ENCODE assay signal across 8 cellular contexts in genomic region chr1:235648407-235648907, GRCh38. TPM values are rescaled to one million over a fixed set of nuclear protein-coding genes. Genes with fewer than 3 reads are reported as not detected.
DNase-seq lines count a peak whose midpoint lies in the region; ATAC-seq lines count a peak whose summit lies in the region.

No MANE protein-coding gene starts in this region.

- intact Hi-C loops in left ventricle myocardium superior (cut with micrococcal nuclease): no loop called here

- ATAC-seq in left ventricle myocardium superior: peak; percentile 43
- no peak for ATAC-seq in GM18861 (IDR thresholded peaks at IDR 0.05; ENCODE audit: unreplicated experiment)

- H3K4me3 ChIP-seq in SK-N-MC: peak overlapping the region; percentile 84
- H3K4me3 ChIP-seq in skeletal muscle satellite cell (ENCODE audit: low read length): peak overlapping the region; percentile 71

- peak overlapping the region; percentile 94 for H3K4me2 ChIP-seq in skeletal muscle satellite cell (ENCODE audit: low read length)

- H3K27ac ChIP-seq in SK-N-MC: no peak overlapping the region

- peaks cover 29% of the 10 kb centered on the region for H3K27me3 ChIP-seq in skeletal muscle satellite cell (ENCODE audit: control insufficient read depth, insufficient read depth, low read length)

- peaks cover 19% of the 10 kb centered on the region for H3K4me1 ChIP-seq in skeletal muscle satellite cell (ENCODE audit: control insufficient read depth, insufficient read depth, low read length)

- H3K9ac ChIP-seq in SK-N-MC (ENCODE audit: insufficient read length): no peak overlapping the region
- no peak overlapping the region for H3K9ac ChIP-seq in skeletal muscle satellite cell (ENCODE audit: low read depth, low read length)

- no peaks in the 10 kb centered on the region for H3K36me3 ChIP-seq in SK-N-MC (ENCODE audit: insufficient read depth, low read length)
- no peaks in the 10 kb centered on the region for H3K36me3 ChIP-seq in skeletal muscle satellite cell (ENCODE audit: insufficient read depth, low read length)

- in situ Hi-C loops in KBM-7 (cut with MboI; ENCODE audit: low pct_unique_long_range_greater_than_20kb, low sequenced_read_pairs): no loop called here

- H3K9me3 ChIP-seq in SK-N-MC (ENCODE audit: low read depth, low read length): no peaks in the 10 kb centered on the region
- H3K9me3 ChIP-seq in skeletal muscle satellite cell (replicated peaks; ENCODE audit: low read length): no peaks in the 10 kb centered on the region

- peak; percentile 24 for DNase-seq in stimulated activated CD4-positive, alpha-beta T cell treated with anti-CD3 and anti-CD28 coated beads, Interleukin-15, amount 100 ng/mL, for 24 hours
- DNase-seq in stimulated activated CD4-positive, alpha-beta T cell treated with anti-CD3 and anti-CD28 coated beads, Interleukin-12 subunit alpha, Interleukin-12 subunit beta, amount 100 ng/mL, for 4 hours: no peak
- no peak for DNase-seq in SK-N-MC (ENCODE audit: low read depth, low spot score)
- DNase-seq in left ventricle myocardium superior: peak; percentile 37
- DNase-seq in KBM-7: no peak
- no peak for DNase-seq in stimulated activated naive CD4-positive, alpha-beta T cell (lab: John Stamatoyannopoulos, UW)

RNA-seq across cellular contexts. Expression of gene GNG4, which starts 1.1 kb away (rescaled TPM):
- not detected for total RNA-seq in left ventricle myocardium superior
- 0.25 TPM in 1 of 2 replicates, not detected in the other for total RNA-seq in skeletal muscle satellite cell (2012; rRNA removed)

Comparison
In these comparisons a context has a peak if more than half of its experiments do, and no peak if none do; other contexts are left out.
1. DNase-seq: peak in stimulated activated CD4-positive, alpha-beta T cell treated with anti-CD3 and anti-CD28 coated beads, Interleukin-15, amount 100 ng/mL, for 24 hours (single experiment) and left ventricle myocardium superior (single experiment); none in stimulated activated CD4-positive, alpha-beta T cell treated with anti-CD3 and anti-CD28 coated beads, Interleukin-12 subunit alpha, Interleukin-12 subunit beta, amount 100 ng/mL, for 4 hours (single experiment), SK-N-MC (single experiment), KBM-7 (single experiment) and stimulated activated naive CD4-positive, alpha-beta T cell (0 of 6).